In the genomic region with DNA sequence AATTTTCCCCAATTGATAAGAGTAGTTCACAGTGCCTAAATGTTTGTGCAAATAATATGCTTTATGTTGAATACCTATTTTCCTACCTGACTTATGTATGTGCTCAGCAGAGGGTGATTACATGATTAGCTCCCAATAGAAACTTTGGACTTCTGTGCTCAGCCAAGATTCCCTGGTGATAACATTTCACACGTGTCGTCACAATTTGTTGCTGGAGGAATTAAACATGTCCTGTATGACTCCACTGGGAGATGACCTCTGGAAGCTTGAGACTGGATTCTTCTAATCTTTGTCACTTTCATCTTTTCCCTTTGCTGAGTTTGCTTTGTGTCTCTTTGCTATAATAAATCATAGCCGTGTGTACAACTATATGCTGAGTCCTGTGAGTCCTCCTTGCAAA, we compare ENCODE assay signal across 25 cellular contexts.
"Had no signal": no experiment of that assay in that cellular context is flagged by ENCODE, and none has a peak within 500 bp of the region (broad histone marks: within the 10 kb centered on the region; RNA-seq: fewer than 3 reads in every experiment).

No MANE protein-coding gene starts in this region.

- H3K36me3 Mint-ChIP-seq: activated naive CD4-positive, alpha-beta T cell treated with anti-CD3 and anti-CD28 coated beads, Interleukin-2, amount 10 ng/mL, durations not matched to agents 7 days and 5 days; immature natural killer cell; naive B cell; stimulated activated naive B cell treated with anti-CD40 and anti-IgM and Interleukin-4, amounts not matched to agents 10 μg/mL and 1 μg/mL and 100 μg/mL, for 72 hours had no signal

- H3K27ac Mint-ChIP-seq: activated naive CD4-positive, alpha-beta T cell treated with anti-CD3 and anti-CD28 coated beads, Interleukin-2, amount 10 ng/mL, durations not matched to agents 7 days and 5 days; activated naive CD8-positive, alpha-beta T cell treated with anti-CD3 and anti-CD28 coated beads, Interleukin-2, amount 50 U/mL, for 24 hours; immature natural killer cell; naive B cell; stimulated activated naive B cell treated with anti-CD40 and anti-IgM and Interleukin-4, amounts not matched to agents 10 μg/mL and 1 μg/mL and 100 μg/mL, for 72 hours had no signal

- H3K4me3 Mint-ChIP-seq: activated naive CD4-positive, alpha-beta T cell treated with anti-CD3 and anti-CD28 coated beads, Interleukin-2, amount 10 ng/mL, durations not matched to agents 7 days and 5 days; activated naive CD8-positive, alpha-beta T cell treated with anti-CD3 and anti-CD28 coated beads, Interleukin-2, amount 50 U/mL, for 24 hours; immature natural killer cell; naive B cell; neural crest cell; stimulated activated naive B cell treated with anti-CD40 and anti-IgM and Interleukin-4, amounts not matched to agents 10 μg/mL and 1 μg/mL and 100 μg/mL, for 72 hours had no signal

- H3K4me1 ChIP-seq: breast epithelium, gastroesophageal sphincter, heart left ventricle, prostate gland, right atrium auricular region, spleen had no signal

- H3K27me3 Mint-ChIP-seq: activated naive CD4-positive, alpha-beta T cell treated with anti-CD3 and anti-CD28 coated beads, Interleukin-2, amount 10 ng/mL, durations not matched to agents 7 days and 5 days; activated naive CD8-positive, alpha-beta T cell treated with anti-CD3 and anti-CD28 coated beads, Interleukin-2, amount 50 U/mL, for 24 hours; naive B cell; stimulated activated naive B cell treated with anti-CD40 and anti-IgM and Interleukin-4, amounts not matched to agents 10 μg/mL and 1 μg/mL and 100 μg/mL, for 72 hours had no signal

- ATAC-seq: activated naive CD8-positive, alpha-beta T cell treated with anti-CD3 and anti-CD28 coated beads, Interleukin-2, amount 50 U/mL, for 24 hours; esophagus mucosa; gastroesophageal sphincter; heart left ventricle; left cardiac atrium; SK-N-SH treated with all-trans-retinoic acid at 6 μM for 48 hours; stimulated activated naive B cell treated with anti-CD40 and anti-IgM and Interleukin-4, amounts not matched to agents 10 μg/mL and 1 μg/mL and 100 μg/mL, for 72 hours had no signal

- H3K36me3 ChIP-seq: breast epithelium, gastroesophageal sphincter, heart left ventricle, prostate gland, right atrium auricular region, spleen had no signal

- H3K4me1 Mint-ChIP-seq: activated naive CD4-positive, alpha-beta T cell treated with anti-CD3 and anti-CD28 coated beads, Interleukin-2, amount 10 ng/mL, durations not matched to agents 7 days and 5 days; activated naive CD8-positive, alpha-beta T cell treated with anti-CD3 and anti-CD28 coated beads, Interleukin-2, amount 50 U/mL, for 24 hours; immature natural killer cell; naive B cell; neural crest cell; stimulated activated naive B cell treated with anti-CD40 and anti-IgM and Interleukin-4, amounts not matched to agents 10 μg/mL and 1 μg/mL and 100 μg/mL, for 72 hours had no signal

- H3K27ac ChIP-seq: breast epithelium, gastroesophageal sphincter, heart left ventricle, prostate gland, right atrium auricular region, spleen had no signal

- H3K9me3 Mint-ChIP-seq: activated naive CD4-positive, alpha-beta T cell treated with anti-CD3 and anti-CD28 coated beads, Interleukin-2, amount 10 ng/mL, durations not matched to agents 7 days and 5 days; neural crest cell; stimulated activated naive B cell treated with anti-CD40 and anti-IgM and Interleukin-4, amounts not matched to agents 10 μg/mL and 1 μg/mL and 100 μg/mL, for 72 hours had no signal

- H3K4me3 ChIP-seq: breast epithelium, gastroesophageal sphincter, heart left ventricle, prostate gland, right atrium auricular region, spleen had no signal

- H3K27me3 ChIP-seq: breast epithelium, gastroesophageal sphincter, heart left ventricle, right atrium auricular region, spleen had no signal

- DNase-seq: activated CD4-positive, alpha-beta T cell treated with anti-CD3 and anti-CD28 coated beads, Interleukin-2, amount 50 U/mL, for 1 hour; activated CD8-positive, alpha-beta memory T cell treated with anti-CD3 and anti-CD28 coated beads for 24 hours; activated CD8-positive, alpha-beta memory T cell treated with anti-CD3 and anti-CD28 coated beads, Interleukin-2, amount 50 U/mL, for 48 hours; activated effector memory CD4-positive, alpha-beta T cell treated with Interleukin-2 at 50 U/mL for 16 hours; activated naive CD4-positive, alpha-beta T cell treated with anti-CD3 and anti-CD28 coated beads, Interleukin-2, amount 10 ng/mL, durations not matched to agents 7 days and 5 days; activated naive CD8-positive, alpha-beta T cell treated with anti-CD3 and anti-CD28 coated beads, Interleukin-2, amount 50 U/mL, for 24 hours; activated T-cell treated with anti-CD3 and anti-CD28 coated beads, Interleukin-2, amount 50 U/mL, for 48 hours; aorta; cerebellar nuclear complex; effector CD4-positive, alpha-beta T cell; heart left ventricle; immature natural killer cell; left cardiac atrium; naive B cell; spleen; stimulated activated naive B cell treated with anti-CD40 and anti-IgM and Interleukin-4, amounts not matched to agents 10 μg/mL and 1 μg/mL and 100 μg/mL, for 72 hours; T-helper 1 cell; T-helper 9 cell had no signal

- H3K9me3 ChIP-seq: breast epithelium, gastroesophageal sphincter, heart left ventricle, prostate gland, right atrium auricular region, spleen had no signal
